17 cellular contexts compared by ENCODE assay signal in genomic region chr1:72745413-72745812, GRCh38.
"Had no signal": no experiment of that assay in that cellular context is flagged by ENCODE, and none has a peak within 500 bp of the region (broad histone marks: within the 10 kb centered on the region; RNA-seq: fewer than 3 reads in every experiment).

No MANE protein-coding gene starts in this region.

- ATAC-seq: stimulated activated effector memory CD8-positive, alpha-beta T cell treated with anti-CD3 and anti-CD28 coated beads, Interleukin-12 subunit alpha, Interleukin-12 subunit beta, amount 100 ng/mL, for 72 hours; stimulated activated memory B cell treated with anti-CD40 and anti-IgM and Interleukin-4, amounts not matched to agents 10 μg/mL and 1 μg/mL and 100 μg/mL, for 72 hours; stimulated activated naive B cell treated with anti-CD40 and anti-IgM and Interleukin-4, amounts not matched to agents 10 μg/mL and 1 μg/mL and 100 μg/mL, for 72 hours; stimulated activated naive CD8-positive, alpha-beta T cell treated with anti-CD3 and anti-CD28 coated beads, Interleukin-15, amount 100 ng/mL, for 72 hours; stimulated activated naive CD8-positive, alpha-beta T cell treated with anti-CD3 and anti-CD28 coated beads, Interleukin-15, Interleukin-2, amounts not matched to agents 100 U/mL and 50 U/mL, for 24 hours; upper lobe of right lung had no signal

- H3K9me3 ChIP-seq: stomach, suprapubic skin, testis, thoracic aorta, thyroid gland, tibial artery, tibial nerve, transverse colon, upper lobe of left lung, upper lobe of right lung, uterus, vagina had no signal

- H3K27ac ChIP-seq: stomach, suprapubic skin, testis, thoracic aorta, thyroid gland, tibial artery, tibial nerve, transverse colon, upper lobe of left lung, upper lobe of right lung, uterus, vagina had no signal

- H3K4me3 ChIP-seq: stomach, suprapubic skin, testis, thoracic aorta, thyroid gland, tibial artery, tibial nerve, transverse colon, upper lobe of left lung, upper lobe of right lung, uterus, vagina had no signal

- H3K27me3 ChIP-seq: stomach, suprapubic skin, testis, thyroid gland, tibial artery, tibial nerve, transverse colon, upper lobe of left lung, upper lobe of right lung, uterus, vagina had no signal

- H3K36me3 ChIP-seq: stomach, suprapubic skin, thoracic aorta, thyroid gland, tibial artery, tibial nerve, transverse colon, upper lobe of left lung, upper lobe of right lung, uterus, vagina had no signal
